Comparison of ENCODE assay signal across 2 cellular contexts in genomic region chr11:96340555-96340885, GRCh38.
TF ChIP-seq lines count a peak whose summit lies in the region.

No MANE protein-coding gene starts in this region.

TF ChIP-seq in SK-N-SH, 30 proteins besides CTCF, POLR2A, EP300 and RAD21 (continued from another document):
- TF ChIP-seq, protein P1, sequence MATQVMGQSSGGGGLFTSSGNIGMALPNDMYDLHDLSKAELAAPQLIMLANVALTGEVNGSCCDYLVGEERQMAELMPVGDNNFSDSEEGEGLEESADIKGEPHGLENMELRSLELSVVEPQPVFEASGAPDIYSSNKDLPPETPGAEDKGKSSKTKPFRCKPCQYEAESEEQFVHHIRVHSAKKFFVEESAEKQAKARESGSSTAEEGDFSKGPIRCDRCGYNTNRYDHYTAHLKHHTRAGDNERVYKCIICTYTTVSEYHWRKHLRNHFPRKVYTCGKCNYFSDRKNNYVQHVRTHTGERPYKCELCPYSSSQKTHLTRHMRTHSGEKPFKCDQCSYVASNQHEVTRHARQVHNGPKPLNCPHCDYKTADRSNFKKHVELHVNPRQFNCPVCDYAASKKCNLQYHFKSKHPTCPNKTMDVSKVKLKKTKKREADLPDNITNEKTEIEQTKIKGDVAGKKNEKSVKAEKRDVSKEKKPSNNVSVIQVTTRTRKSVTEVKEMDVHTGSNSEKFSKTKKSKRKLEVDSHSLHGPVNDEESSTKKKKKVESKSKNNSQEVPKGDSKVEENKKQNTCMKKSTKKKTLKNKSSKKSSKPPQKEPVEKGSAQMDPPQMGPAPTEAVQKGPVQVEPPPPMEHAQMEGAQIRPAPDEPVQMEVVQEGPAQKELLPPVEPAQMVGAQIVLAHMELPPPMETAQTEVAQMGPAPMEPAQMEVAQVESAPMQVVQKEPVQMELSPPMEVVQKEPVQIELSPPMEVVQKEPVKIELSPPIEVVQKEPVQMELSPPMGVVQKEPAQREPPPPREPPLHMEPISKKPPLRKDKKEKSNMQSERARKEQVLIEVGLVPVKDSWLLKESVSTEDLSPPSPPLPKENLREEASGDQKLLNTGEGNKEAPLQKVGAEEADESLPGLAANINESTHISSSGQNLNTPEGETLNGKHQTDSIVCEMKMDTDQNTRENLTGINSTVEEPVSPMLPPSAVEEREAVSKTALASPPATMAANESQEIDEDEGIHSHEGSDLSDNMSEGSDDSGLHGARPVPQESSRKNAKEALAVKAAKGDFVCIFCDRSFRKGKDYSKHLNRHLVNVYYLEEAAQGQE (IDR thresholded peaks at IDR 0.05; ENCODE audit: low read depth, low read length): no peak
- TF ChIP-seq NFIC (IDR thresholded peaks at IDR 0.05; ENCODE audit: borderline replicate concordance): no peak
- no peak for TF ChIP-seq ELF1 (IDR thresholded peaks at IDR 0.05)
- no peak for TF ChIP-seq FOXJ3 (CRISPR knock-in tag; IDR thresholded peaks at IDR 0.05)
- no peak for TF ChIP-seq RFX5 (IDR thresholded peaks at IDR 0.05; ENCODE audit: low read length)
- TF ChIP-seq TEAD4 (IDR thresholded peaks at IDR 0.05; ENCODE audit: borderline replicate concordance, insufficient read depth): no peak
- no peak for TF ChIP-seq FOSL2 (IDR thresholded peaks at IDR 0.05; ENCODE audit: borderline replicate concordance, low read depth)
- TF ChIP-seq MAX (IDR thresholded peaks at IDR 0.05; ENCODE audit: low read depth): no peak

TF ChIP-seq in SK-N-SH treated with all-trans-retinoic acid at 6 μM for 48 hours, 23 proteins besides CTCF, POLR2A, EP300 and RAD21 (continued from another document):
- no peak for TF ChIP-seq TOX (CRISPR knock-in tag; IDR thresholded peaks at IDR 0.05; ENCODE audit: borderline replicate concordance)
- TF ChIP-seq ARNTL (CRISPR knock-in tag; IDR thresholded peaks at IDR 0.05; ENCODE audit: borderline replicate concordance, low read depth): no peak
- no peak for TF ChIP-seq ZNF8 (CRISPR knock-in tag; IDR thresholded peaks at IDR 0.05)
- no peak for TF ChIP-seq BACH2 (CRISPR knock-in tag; IDR thresholded peaks at IDR 0.05; ENCODE audit: borderline replicate concordance)
- TF ChIP-seq ISL1 (CRISPR knock-in tag; IDR thresholded peaks at IDR 0.05): no peak
TF ChIP-seq in SK-N-SH treated with all-trans-retinoic acid at 6 μM for 48 hours: peak in this region for 0.
